Comparison of ENCODE assay signal across 8 cellular contexts in the genomic region with DNA sequence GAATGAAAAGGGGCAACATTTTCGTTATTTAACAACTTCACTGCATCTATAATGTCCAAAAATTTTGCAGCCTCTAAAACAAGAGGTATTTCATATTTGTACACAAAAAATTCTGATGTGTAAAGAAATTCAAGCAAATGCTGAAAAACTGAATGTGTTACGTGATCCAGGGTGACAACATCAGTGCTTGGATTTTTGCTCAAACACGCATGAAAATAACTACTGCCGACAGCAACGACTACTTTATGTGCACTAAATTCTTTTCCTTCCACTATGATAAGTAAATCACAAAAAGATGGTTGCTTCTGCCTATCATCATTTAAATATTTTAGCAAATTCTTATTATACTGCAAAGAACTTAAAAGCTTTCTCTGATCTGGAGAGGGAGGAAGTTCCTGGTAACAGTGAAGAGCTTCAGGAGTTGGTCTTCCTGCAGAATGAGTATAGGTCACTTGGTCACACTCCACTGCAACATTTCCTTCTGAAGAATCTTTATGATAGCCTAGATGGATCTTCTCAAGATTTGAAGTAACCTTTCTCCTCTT. TPM values are rescaled to one million over a fixed set of nuclear protein-coding genes. Genes with fewer than 3 reads are reported as not detected.
DNase-seq lines count a peak whose midpoint lies in the region; ATAC-seq and TF ChIP-seq lines count a peak whose summit lies in the region.

No MANE protein-coding gene starts in this region.

- H3K36me3 Mint-ChIP-seq in endothelial cell (ENCODE audit: low read depth, unreplicated experiment): no peaks in the 10 kb centered on the region

- no peak for TF ChIP-seq CTCF in PC-3 (conservative IDR thresholded peaks at IDR 0.05; ENCODE audit: low read depth, low read length)
- no peak for TF ChIP-seq CTCF in endothelial cell (IDR thresholded peaks at IDR 0.05; ENCODE audit: unreplicated experiment)

- DNase-seq in NCI-H1417 (lab: John Stamatoyannopoulos, UW) (peak in 2 of 3 experiments; percentile 3 to 57), NCI-H1417 treated with DMSO at 0.1 percent for 48 hours (lab: John Stamatoyannopoulos, UW) (no peak), PC-3 (no peak), endothelial cell (ENCODE audit: low spot score) (no peak), pons (ENCODE audit: low spot score) (peak; percentile 62), OCI-M2 (lab: John Stamatoyannopoulos, UW; ENCODE audit: unreplicated experiment) (no peak)

- H3K27ac ChIP-seq in PC-3 (ENCODE audit: low read length): no peak overlapping the region

- peaks cover 7% of the 10 kb centered on the region for H3K27me3 Mint-ChIP-seq in endothelial cell (ENCODE audit: unreplicated experiment)

- peaks cover 34% of the 10 kb centered on the region for H3K4me1 Mint-ChIP-seq in endothelial cell (ENCODE audit: unreplicated experiment)

- peak overlapping the region; percentile 91; the same call in 1 of the 2 replicates for H3K9ac ChIP-seq in PC-3 (ENCODE audit: low read length)

- H3K9me3 Mint-ChIP-seq in endothelial cell (ENCODE audit: unreplicated experiment): no peaks in the 10 kb centered on the region

- no peaks in the 10 kb centered on the region for H4K20me1 ChIP-seq in PC-3 (ENCODE audit: low read length)

- peak overlapping the region; percentile 79 for H3K4me3 ChIP-seq in PC-3 (ENCODE audit: low read length)

- no peaks in the 10 kb centered on the region for H3K9me2 ChIP-seq in PC-3 (replicated peaks; ENCODE audit: low read length)

- intact Hi-C loops in PC-3 (cut with micrococcal nuclease): no loop called here

- H3F3A ChIP-seq in PC-3 (ENCODE audit: low read length, unreplicated experiment): no peaks in the 10 kb centered on the region

- peaks cover 50% of the 10 kb centered on the region for H3K79me2 ChIP-seq in PC-3 (ENCODE audit: low read length)

- no peak overlapping the region for H3K27ac Mint-ChIP-seq in endothelial cell (ENCODE audit: unreplicated experiment)

- peak overlapping the region; percentile 99 for H3K4me3 Mint-ChIP-seq in endothelial cell (ENCODE audit: unreplicated experiment)

- no peak for ATAC-seq in PC-3
- no peak for ATAC-seq in HG02884 (IDR thresholded peaks at IDR 0.05; ENCODE audit: unreplicated experiment)
- ATAC-seq in HG03565 (IDR thresholded peaks at IDR 0.05; ENCODE audit: unreplicated experiment): no peak

- BruUV-seq in PC-3 (replicated peaks; lab: Mats Ljungman, UMichigan): no TSS peak

- H3K36me3 ChIP-seq in PC-3 (ENCODE audit: low read depth, low read length): no peaks in the 10 kb centered on the region

- H3K9me3 ChIP-seq in PC-3 (ENCODE audit: low read length): no peaks in the 10 kb centered on the region

- POLR2A ChIA-PET in PC-3 (lab: Charles Lee; ENCODE audit: unreplicated experiment): no interaction called here

- peak overlapping the region; percentile 88 for H3K4me2 ChIP-seq in PC-3 (ENCODE audit: low read length)

- CTCF ChIA-PET in PC-3 (lab: Charles Lee): no interaction called here

- H3K4me1 ChIP-seq in PC-3 (ENCODE audit: insufficient read depth, low read length): peaks cover 24% of the 10 kb centered on the region

- H2AFZ ChIP-seq in PC-3 (ENCODE audit: low read length): peak overlapping the region; percentile 95; the same call in 1 of the 2 replicates

- no peaks in the 10 kb centered on the region for H3K27me3 ChIP-seq in PC-3 (ENCODE audit: low read length)

RNA-seq across cellular contexts. Expression of gene ZBTB41, which starts 1.1 kb away (rescaled TPM):
- 4.3 and 5.3 TPM in 2 replicates for total RNA-seq in PC-3 (2014; rRNA removed)
- 7.6 TPM for total RNA-seq in endothelial cell (ENCODE audit: unreplicated experiment)

RNA-seq across cellular contexts. Expression of gene ASPM, which starts 53.5 kb away (rescaled TPM):
- total RNA-seq in PC-3 (2014; rRNA removed): 28.6 and 35.0 TPM in 2 replicates
- 9.4 TPM for total RNA-seq in endothelial cell (ENCODE audit: unreplicated experiment)

Comparison
In these comparisons a context has a peak if more than half of its experiments do, and no peak if none do; other contexts are left out.
1. DNase-seq: peak in NCI-H1417 (2 of 3) and pons (single experiment); none in NCI-H1417 treated with DMSO at 0.1 percent for 48 hours (single experiment), PC-3 (single experiment), endothelial cell (single experiment) and OCI-M2 (single experiment).